In the genomic region with DNA sequence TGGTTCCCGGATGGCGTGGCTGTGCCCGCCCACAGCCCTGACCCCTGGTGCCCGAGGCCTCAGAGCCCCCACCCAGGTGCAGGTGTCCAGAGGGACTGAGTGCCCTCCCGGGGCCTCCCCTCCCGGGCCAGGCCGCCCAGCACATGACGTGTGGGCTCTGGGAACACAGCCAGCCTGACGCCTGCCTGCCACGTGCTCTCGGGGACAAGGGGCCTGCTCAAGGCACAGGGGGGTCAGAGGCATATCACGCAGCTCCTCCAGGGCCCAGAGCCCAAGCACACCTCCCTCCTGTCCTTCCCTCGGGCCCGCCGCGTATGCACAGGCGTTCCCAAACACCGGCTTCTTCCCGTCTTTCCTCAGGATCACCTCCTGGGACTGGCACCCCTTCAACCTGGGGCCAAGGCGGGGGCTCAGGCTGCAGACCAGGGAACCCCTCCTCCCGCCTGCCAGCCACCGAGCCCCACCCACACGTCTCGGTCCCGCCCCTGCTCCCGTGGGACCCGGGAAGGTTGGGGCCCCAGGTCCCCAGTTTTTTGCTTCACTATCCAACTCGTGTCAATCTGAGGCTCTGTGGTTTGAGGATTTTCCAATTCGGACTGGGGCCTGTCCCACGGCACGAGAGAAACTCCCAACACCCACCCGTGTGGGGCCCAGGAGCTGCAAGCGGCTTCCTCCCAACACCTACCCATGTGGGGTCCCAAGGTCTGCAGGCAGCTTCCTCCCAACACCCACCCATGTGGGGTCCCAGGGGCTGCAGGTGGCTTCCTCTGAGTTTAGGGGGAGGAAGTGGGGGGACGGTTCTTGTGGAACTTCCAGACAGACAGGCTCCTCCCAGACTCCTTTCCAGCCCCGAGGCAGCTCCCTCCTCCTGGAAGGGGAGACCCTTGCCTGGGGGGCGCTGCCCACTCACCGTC, we compare ENCODE assay signal across 2 cellular contexts.
A peak's percentile ranks its signal among the peaks of the same experiment; 100 is the strongest.
TF ChIP-seq lines count a peak whose summit lies in the region.

No MANE protein-coding gene starts in this region.

TF ChIP-seq in HEK293, 187 proteins besides CTCF, POLR2A, EP300 and RAD21:
- peak; percentile 43; the same call in 1 of the 2 replicates for TF ChIP-seq ZNF366 (tag by site-specific recombination; conservative IDR thresholded peaks at IDR 0.05)
- no peak for TF ChIP-seq ZNF610 (tag by site-specific recombination; IDR thresholded peaks at IDR 0.05; ENCODE audit: borderline replicate concordance)
- TF ChIP-seq ZBTB48 (tag by site-specific recombination; IDR thresholded peaks at IDR 0.05) = 0 out of 2 replicates have a peak, but pooled peaks have one; percentile 16
- TF ChIP-seq, protein P1, sequence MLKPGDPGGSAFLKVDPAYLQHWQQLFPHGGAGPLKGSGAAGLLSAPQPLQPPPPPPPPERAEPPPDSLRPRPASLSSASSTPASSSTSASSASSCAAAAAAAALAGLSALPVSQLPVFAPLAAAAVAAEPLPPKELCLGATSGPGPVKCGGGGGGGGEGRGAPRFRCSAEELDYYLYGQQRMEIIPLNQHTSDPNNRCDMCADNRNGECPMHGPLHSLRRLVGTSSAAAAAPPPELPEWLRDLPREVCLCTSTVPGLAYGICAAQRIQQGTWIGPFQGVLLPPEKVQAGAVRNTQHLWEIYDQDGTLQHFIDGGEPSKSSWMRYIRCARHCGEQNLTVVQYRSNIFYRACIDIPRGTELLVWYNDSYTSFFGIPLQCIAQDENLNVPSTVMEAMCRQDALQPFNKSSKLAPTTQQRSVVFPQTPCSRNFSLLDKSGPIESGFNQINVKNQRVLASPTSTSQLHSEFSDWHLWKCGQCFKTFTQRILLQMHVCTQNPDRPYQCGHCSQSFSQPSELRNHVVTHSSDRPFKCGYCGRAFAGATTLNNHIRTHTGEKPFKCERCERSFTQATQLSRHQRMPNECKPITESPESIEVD (tag by site-specific recombination; IDR thresholded peaks at IDR 0.05) = no peak
- peak; percentile 86 for TF ChIP-seq GLIS1 (tag by site-specific recombination; IDR thresholded peaks at IDR 0.05)
- TF ChIP-seq GLIS2 (tag by site-specific recombination; IDR thresholded peaks at IDR 0.05) = peak; percentile 60
- TF ChIP-seq, protein P2, sequence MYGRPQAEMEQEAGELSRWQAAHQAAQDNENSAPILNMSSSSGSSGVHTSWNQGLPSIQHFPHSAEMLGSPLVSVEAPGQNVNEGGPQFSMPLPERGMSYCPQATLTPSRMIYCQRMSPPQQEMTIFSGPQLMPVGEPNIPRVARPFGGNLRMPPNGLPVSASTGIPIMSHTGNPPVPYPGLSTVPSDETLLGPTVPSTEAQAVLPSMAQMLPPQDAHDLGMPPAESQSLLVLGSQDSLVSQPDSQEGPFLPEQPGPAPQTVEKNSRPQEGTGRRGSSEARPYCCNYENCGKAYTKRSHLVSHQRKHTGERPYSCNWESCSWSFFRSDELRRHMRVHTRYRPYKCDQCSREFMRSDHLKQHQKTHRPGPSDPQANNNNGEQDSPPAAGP (tag by site-specific recombination; IDR thresholded peaks at IDR 0.05) = peak; percentile 48; the same call in 1 of the 2 replicates
- TF ChIP-seq ZNF174 (tag by site-specific recombination; IDR thresholded peaks at IDR 0.05) = no peak
- no peak for TF ChIP-seq ZNF121 (tag by site-specific recombination; IDR thresholded peaks at IDR 0.05)
- TF ChIP-seq KLF1 (tag by site-specific recombination; IDR thresholded peaks at IDR 0.05) = peak; percentile 72
- 0 out of 2 replicates have a peak, but pooled peaks have one; percentile 12 for TF ChIP-seq ZNF335 (tag by site-specific recombination; conservative IDR thresholded peaks at IDR 0.05)
- TF ChIP-seq ZNF354C (tag by site-specific recombination; IDR thresholded peaks at IDR 0.05; ENCODE audit: borderline replicate concordance, low read depth) = no peak
- TF ChIP-seq, protein P3, sequence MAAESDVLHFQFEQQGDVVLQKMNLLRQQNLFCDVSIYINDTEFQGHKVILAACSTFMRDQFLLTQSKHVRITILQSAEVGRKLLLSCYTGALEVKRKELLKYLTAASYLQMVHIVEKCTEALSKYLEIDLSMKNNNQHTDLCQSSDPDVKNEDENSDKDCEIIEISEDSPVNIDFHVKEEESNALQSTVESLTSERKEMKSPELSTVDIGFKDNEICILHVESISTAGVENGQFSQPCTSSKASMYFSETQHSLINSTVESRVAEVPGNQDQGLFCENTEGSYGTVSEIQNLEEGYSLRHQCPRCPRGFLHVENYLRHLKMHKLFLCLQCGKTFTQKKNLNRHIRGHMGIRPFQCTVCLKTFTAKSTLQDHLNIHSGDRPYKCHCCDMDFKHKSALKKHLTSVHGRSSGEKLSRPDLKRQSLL (tag by site-specific recombination; IDR thresholded peaks at IDR 0.05) = no peak
- TF ChIP-seq, protein P4, sequence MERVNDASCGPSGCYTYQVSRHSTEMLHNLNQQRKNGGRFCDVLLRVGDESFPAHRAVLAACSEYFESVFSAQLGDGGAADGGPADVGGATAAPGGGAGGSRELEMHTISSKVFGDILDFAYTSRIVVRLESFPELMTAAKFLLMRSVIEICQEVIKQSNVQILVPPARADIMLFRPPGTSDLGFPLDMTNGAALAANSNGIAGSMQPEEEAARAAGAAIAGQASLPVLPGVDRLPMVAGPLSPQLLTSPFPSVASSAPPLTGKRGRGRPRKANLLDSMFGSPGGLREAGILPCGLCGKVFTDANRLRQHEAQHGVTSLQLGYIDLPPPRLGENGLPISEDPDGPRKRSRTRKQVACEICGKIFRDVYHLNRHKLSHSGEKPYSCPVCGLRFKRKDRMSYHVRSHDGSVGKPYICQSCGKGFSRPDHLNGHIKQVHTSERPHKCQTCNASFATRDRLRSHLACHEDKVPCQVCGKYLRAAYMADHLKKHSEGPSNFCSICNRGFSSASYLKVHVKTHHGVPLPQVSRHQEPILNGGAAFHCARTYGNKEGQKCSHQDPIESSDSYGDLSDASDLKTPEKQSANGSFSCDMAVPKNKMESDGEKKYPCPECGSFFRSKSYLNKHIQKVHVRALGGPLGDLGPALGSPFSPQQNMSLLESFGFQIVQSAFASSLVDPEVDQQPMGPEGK (tag by site-specific recombination; IDR thresholded peaks at IDR 0.05) = 0 out of 2 replicates have a peak, but pooled peaks have one; percentile 9
- peak; percentile 25; the same call in 1 of the 2 replicates for TF ChIP-seq ZIC2 (tag by site-specific recombination; IDR thresholded peaks at IDR 0.05)
- TF ChIP-seq, protein P5, sequence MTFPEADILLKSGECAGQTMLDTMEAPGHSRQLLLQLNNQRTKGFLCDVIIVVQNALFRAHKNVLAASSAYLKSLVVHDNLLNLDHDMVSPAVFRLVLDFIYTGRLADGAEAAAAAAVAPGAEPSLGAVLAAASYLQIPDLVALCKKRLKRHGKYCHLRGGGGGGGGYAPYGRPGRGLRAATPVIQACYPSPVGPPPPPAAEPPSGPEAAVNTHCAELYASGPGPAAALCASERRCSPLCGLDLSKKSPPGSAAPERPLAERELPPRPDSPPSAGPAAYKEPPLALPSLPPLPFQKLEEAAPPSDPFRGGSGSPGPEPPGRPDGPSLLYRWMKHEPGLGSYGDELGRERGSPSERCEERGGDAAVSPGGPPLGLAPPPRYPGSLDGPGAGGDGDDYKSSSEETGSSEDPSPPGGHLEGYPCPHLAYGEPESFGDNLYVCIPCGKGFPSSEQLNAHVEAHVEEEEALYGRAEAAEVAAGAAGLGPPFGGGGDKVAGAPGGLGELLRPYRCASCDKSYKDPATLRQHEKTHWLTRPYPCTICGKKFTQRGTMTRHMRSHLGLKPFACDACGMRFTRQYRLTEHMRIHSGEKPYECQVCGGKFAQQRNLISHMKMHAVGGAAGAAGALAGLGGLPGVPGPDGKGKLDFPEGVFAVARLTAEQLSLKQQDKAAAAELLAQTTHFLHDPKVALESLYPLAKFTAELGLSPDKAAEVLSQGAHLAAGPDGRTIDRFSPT (tag by site-specific recombination; IDR thresholded peaks at IDR 0.05) = peak; percentile 46; the same call in 1 of the 2 replicates
- TF ChIP-seq ZNF324 (tag by site-specific recombination; IDR thresholded peaks at IDR 0.05) = no peak
- TF ChIP-seq HOXC10 (CRISPR knock-in tag; IDR thresholded peaks at IDR 0.05) = no peak

TF ChIP-seq in H1, 55 proteins besides CTCF, POLR2A, EP300 and RAD21:
- TF ChIP-seq, protein P6, sequence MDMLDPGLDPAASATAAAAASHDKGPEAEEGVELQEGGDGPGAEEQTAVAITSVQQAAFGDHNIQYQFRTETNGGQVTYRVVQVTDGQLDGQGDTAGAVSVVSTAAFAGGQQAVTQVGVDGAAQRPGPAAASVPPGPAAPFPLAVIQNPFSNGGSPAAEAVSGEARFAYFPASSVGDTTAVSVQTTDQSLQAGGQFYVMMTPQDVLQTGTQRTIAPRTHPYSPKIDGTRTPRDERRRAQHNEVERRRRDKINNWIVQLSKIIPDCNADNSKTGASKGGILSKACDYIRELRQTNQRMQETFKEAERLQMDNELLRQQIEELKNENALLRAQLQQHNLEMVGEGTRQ (IDR thresholded peaks at IDR 0.05; ENCODE audit: low read length) = no peak
- TF ChIP-seq RXRA (IDR thresholded peaks at IDR 0.05; ENCODE audit: insufficient read depth, low read depth, low read length) (no peak), POLR2AphosphoS5 (IDR thresholded peaks at IDR 0.05; ENCODE audit: low read depth, low read length) (no peak), KDM1A (IDR thresholded peaks at IDR 0.05; ENCODE audit: borderline replicate concordance, low read length) (no peak)
